Comparison of ENCODE assay signal across 14 cellular contexts in genomic region chr3:156456771-156457224, GRCh38.
DNase-seq lines count a peak whose midpoint lies in the region; ATAC-seq and TF ChIP-seq lines count a peak whose summit lies in the region.
"Had no signal": no experiment of that assay in that cellular context is flagged by ENCODE, and none has a peak within 500 bp of the region (broad histone marks: within the 10 kb centered on the region; RNA-seq: fewer than 3 reads in every experiment).

No MANE protein-coding gene starts in this region.

- H3K36me3 ChIP-seq in mammary epithelial cell (ENCODE audit: insufficient read depth, low read length) (no peaks in the 10 kb centered on the region), thoracic aorta (no peaks in the 10 kb centered on the region)
- H3K36me3 ChIP-seq: right atrium auricular region had no signal

- intact Hi-C loops in mammary epithelial cell (cut with micrococcal nuclease): no loop called here

- no TSS peak for BruUV-seq in mammary epithelial cell (replicated peaks; lab: Mats Ljungman, UMichigan)

- CTCF ChIA-PET in mammary epithelial cell (lab: Charles Lee; ENCODE audit: low non-redundant PET) (interaction anchor here (0.6 kb wide), 1 partner anchor 25 kb away, joined by 4 read pairs; no protein-coding TSS in a partner anchor), GM10248 (lab: Yijun Ruan, JAX) (interaction anchor here (1.0 to 1.3 kb wide), 4 partner anchors 9 to 298 kb away, joined by 3 to 6 read pairs (median 4); no protein-coding TSS in a partner anchor)

- TF ChIP-seq CTCF in mammary epithelial cell (conservative IDR thresholded peaks at IDR 0.05 in 1 of 2, IDR thresholded peaks at IDR 0.05 in 1 of 2; ENCODE audit: extremely low read depth in 1 of 2, insufficient read depth in 1 of 2, low read depth in 1 of 2, low read length in 2 of 2): no peak
- no peak for TF ChIP-seq CTCF in thoracic aorta (IDR thresholded peaks at IDR 0.05)
- no peak for TF ChIP-seq CTCF in GM10248 (IDR thresholded peaks at IDR 0.05; ENCODE audit: control extremely low read depth, extremely low read depth, low read depth, missing control alignments)

- no peaks in the 10 kb centered on the region for H4K20me1 ChIP-seq in mammary epithelial cell (ENCODE audit: insufficient read depth, low read length)

- WGBS in mammary epithelial cell (ENCODE audit: low coverage, missing lambda C conversion rate): 29% methylated on average over 5 of the region's 5 CpGs

- dilution Hi-C loops in mammary epithelial cell (cut with HindIII; ENCODE audit: low sequenced_read_pairs): no loop called here

- POLR2A ChIA-PET in GM10248 (lab: Yijun Ruan, JAX): no interaction called here

- DNase-seq in mammary epithelial cell (peak; percentile 19), islet precursor cell (peak; percentile 97), thoracic aorta (ENCODE audit: low spot score) (no peak), NCI-H2171 treated with DMSO at 0.1 percent for 48 hours (lab: John Stamatoyannopoulos, UW) (no peak), GM10248 (ENCODE audit: extremely low spot score) (no peak)
- DNase-seq: activated naive CD8-positive, alpha-beta T cell treated with anti-CD3 and anti-CD28 coated beads, Interleukin-2, amount 10 ng/mL, durations not matched to agents 7 days and 5 days; CD4-positive, alpha-beta memory T cell; glutamatergic neuron; midbrain; NCI-H526 had no signal

- H3K9me3 ChIP-seq in mammary epithelial cell (replicated peaks; ENCODE audit: insufficient read depth, low read length): no peaks in the 10 kb centered on the region
- H3K9me3 ChIP-seq in thoracic aorta: no peaks in the 10 kb centered on the region
- H3K9me3 ChIP-seq: right atrium auricular region had no signal

- peak overlapping the region; percentile 87 for H2AFZ ChIP-seq in mammary epithelial cell (ENCODE audit: low read depth, low read length)

- H3K4me3 ChIP-seq in mammary epithelial cell (replicated peaks in 1 of 3; ENCODE audit: insufficient read depth in 1 of 3, low read depth in 2 of 3, low read length in 3 of 3) (no peak overlapping the region), thoracic aorta (no peak overlapping the region)
- H3K4me3 ChIP-seq: dorsolateral prefrontal cortex, right atrium auricular region had no signal

- no peaks in the 10 kb centered on the region for H3K27me3 ChIP-seq in mammary epithelial cell (ENCODE audit: insufficient read depth, low read length)
- no peaks in the 10 kb centered on the region for H3K27me3 ChIP-seq in thoracic aorta (replicated peaks; ENCODE audit: insufficient read depth)
- H3K27me3 ChIP-seq: dorsolateral prefrontal cortex, right atrium auricular region had no signal

- H3K4me1 ChIP-seq in mammary epithelial cell (ENCODE audit: insufficient read depth, low read length) (peaks cover 7% of the 10 kb centered on the region), thoracic aorta (ENCODE audit: control insufficient read depth in 1 of 2, low read depth in 2 of 2) (peaks cover 8 to 43% of the 10 kb centered on the region in 2 donors)
- H3K4me1 ChIP-seq: right atrium auricular region had no signal

- H3K27ac ChIP-seq in mammary epithelial cell (ENCODE audit: insufficient read depth, low read depth, low read length): no peak overlapping the region
- H3K27ac ChIP-seq in thoracic aorta: peak overlapping the region; percentile 15 to 39
- H3K27ac ChIP-seq: right atrium auricular region had no signal

- no peaks in the 10 kb centered on the region for H3K79me2 ChIP-seq in mammary epithelial cell (ENCODE audit: insufficient read depth, low read length)

- in situ Hi-C loops in mammary epithelial cell (cut with MboI; ENCODE audit: low sequenced_read_pairs in 2 of 2): no loop called here

- H3K9ac ChIP-seq in mammary epithelial cell (ENCODE audit: insufficient read depth, low read length): no peak overlapping the region

- no peak for TF ChIP-seq EP300 in Ishikawa (IDR thresholded peaks at IDR 0.05; ENCODE audit: borderline replicate concordance)

- no peak for TF ChIP-seq RAD21 in Ishikawa (IDR thresholded peaks at IDR 0.05; ENCODE audit: low read depth)

- peak; percentile 55 for ATAC-seq in thoracic aorta (ENCODE audit: insufficient number of reproducible peaks, low FRiP score, low read depth)
- ATAC-seq in GM21576 (IDR thresholded peaks at IDR 0.05; ENCODE audit: unreplicated experiment): no peak

- H3K4me2 ChIP-seq in mammary epithelial cell (ENCODE audit: insufficient read depth, low read depth, low read length): no peak overlapping the region

TF ChIP-seq in Ishikawa, 13 proteins besides CTCF, POLR2A, EP300 and RAD21:
- TF ChIP-seq TEAD4 (IDR thresholded peaks at IDR 0.05) (0 out of 2 replicates have a peak, but pooled peaks have one; percentile 21), ZBTB7A (IDR thresholded peaks at IDR 0.05; ENCODE audit: low read depth) (no peak), MAX (IDR thresholded peaks at IDR 0.05) (peak; percentile 19; the same call in 1 of the 2 replicates), TCF12 (IDR thresholded peaks at IDR 0.05; ENCODE audit: low read depth) (no peak), CEBPB (IDR thresholded peaks at IDR 0.05) (no peak), FOXM1 (IDR thresholded peaks at IDR 0.05; ENCODE audit: borderline replicate concordance, low read depth) (no peak), YY1 (IDR thresholded peaks at IDR 0.05; ENCODE audit: low read depth) (peak; percentile 56; the same call in 1 of the 2 replicates), USF1 (IDR thresholded peaks at IDR 0.05) (no peak), TAF1 (IDR thresholded peaks at IDR 0.05; ENCODE audit: low read depth) (no peak), EGR1 (IDR thresholded peaks at IDR 0.05) (no peak), NFIC (IDR thresholded peaks at IDR 0.05) (no peak), REST (IDR thresholded peaks at IDR 0.05; ENCODE audit: low read depth) (no peak), CREB1 (IDR thresholded peaks at IDR 0.05; ENCODE audit: low read depth) (no peak)

Comparison
In these comparisons a context has a peak if more than half of its experiments do, and no peak if none do; other contexts are left out.
1. DNase-seq: peak in mammary epithelial cell (single experiment) and islet precursor cell (single experiment); none in thoracic aorta (single experiment), NCI-H2171 treated with DMSO at 0.1 percent for 48 hours (single experiment) and GM10248 (single experiment).